Comparison of ENCODE assay signal across 8 cellular contexts in the genomic region with DNA sequence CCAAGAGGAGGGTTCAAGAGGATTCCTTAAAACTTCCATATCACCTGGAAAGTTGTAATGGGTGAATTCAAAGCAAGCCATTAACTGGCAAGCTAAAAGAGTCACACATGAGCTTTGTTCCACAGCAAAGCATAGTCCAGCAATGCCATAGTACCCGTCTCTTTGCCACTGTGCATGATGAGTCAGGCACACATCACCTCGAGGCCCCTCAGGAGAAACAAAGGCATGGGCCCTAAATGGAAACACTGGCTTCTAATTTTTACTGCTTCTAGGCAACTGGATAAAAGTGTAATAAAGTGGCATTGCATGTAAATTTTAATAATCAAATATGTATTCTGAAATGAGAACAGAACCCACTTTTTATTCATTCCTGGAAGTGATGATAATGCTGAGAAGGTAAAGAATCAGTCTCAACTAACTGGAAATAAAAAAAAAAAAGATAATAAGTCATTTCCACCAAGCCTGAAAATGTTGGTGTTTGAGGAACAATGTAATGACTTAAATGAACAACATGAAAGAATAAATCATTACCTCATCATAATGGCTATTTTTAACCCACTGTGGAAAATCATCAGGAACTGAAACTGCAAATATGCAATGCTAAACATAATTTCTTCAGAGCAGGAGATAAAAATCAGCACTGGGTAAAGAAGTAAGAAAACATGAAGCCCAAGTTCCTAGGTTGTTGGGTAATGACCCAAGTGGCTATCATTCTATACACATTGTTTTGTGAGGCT.
DNase-seq lines count a peak whose midpoint lies in the region; ATAC-seq lines count a peak whose summit lies in the region.

No MANE protein-coding gene starts in this region.

- peak; percentile 48 for DNase-seq in activated T-cell treated with anti-CD3 and anti-CD28 coated beads for 24 hours (ENCODE audit: low read depth)
- DNase-seq in activated T-cell treated with anti-CD3 and anti-CD28 coated beads for 4 hours, result no peak
- DNase-seq in NOMO-1 (lab: John Stamatoyannopoulos, UW; ENCODE audit: unreplicated experiment in 2 of 2), result peak; percentile 89 to 100
- DNase-seq in stimulated activated CD8-positive, alpha-beta memory T cell treated with anti-CD3 and anti-CD28 coated beads, Interleukin-15, amount 100 ng/mL, for 48 hours (ENCODE audit: low read depth in 2 of 2), result peak; percentile 15 to 60
- no peak for DNase-seq in left lobe of liver (ENCODE audit: low spot score)
- no peak for DNase-seq in cortex of kidney (lab: John Stamatoyannopoulos, UW)

- peaks cover 6% of the 10 kb centered on the region for H3K9me3 Mint-ChIP-seq in dendritic cell treated with granulocyte-macrophage colony-stimulating factor and Interleukin-4, amounts not matched to agents 40 ng/mL and 50 ng/mL, for 4 days

- H3K4me1 Mint-ChIP-seq in dendritic cell treated with granulocyte-macrophage colony-stimulating factor and Interleukin-4, amounts not matched to agents 40 ng/mL and 50 ng/mL, for 4 days (ENCODE audit: low read depth), result peaks cover 36% of the 10 kb centered on the region

- intact Hi-C loops in dendritic cell treated with granulocyte-macrophage colony-stimulating factor and Interleukin-4, amounts not matched to agents 40 ng/mL and 50 ng/mL, for 4 days (cut with micrococcal nuclease), result no loop called here

- H3K4me3 Mint-ChIP-seq in dendritic cell treated with granulocyte-macrophage colony-stimulating factor and Interleukin-4, amounts not matched to agents 40 ng/mL and 50 ng/mL, for 4 days, result peak overlapping the region; percentile 30

- no peaks in the 10 kb centered on the region for H3K27me3 Mint-ChIP-seq in dendritic cell treated with granulocyte-macrophage colony-stimulating factor and Interleukin-4, amounts not matched to agents 40 ng/mL and 50 ng/mL, for 4 days

- no peaks in the 10 kb centered on the region for H3K36me3 Mint-ChIP-seq in dendritic cell treated with granulocyte-macrophage colony-stimulating factor and Interleukin-4, amounts not matched to agents 40 ng/mL and 50 ng/mL, for 4 days (ENCODE audit: low read depth)

- ATAC-seq in HG02588 (IDR thresholded peaks at IDR 0.05; ENCODE audit: unreplicated experiment) (no peak), left lobe of liver (no peak)

- peak overlapping the region; percentile 80 for H3K27ac Mint-ChIP-seq in dendritic cell treated with granulocyte-macrophage colony-stimulating factor and Interleukin-4, amounts not matched to agents 40 ng/mL and 50 ng/mL, for 4 days

Comparison
In these comparisons a context has a peak if more than half of its experiments do, and no peak if none do; other contexts are left out.
1. DNase-seq: peak in activated T-cell treated with anti-CD3 and anti-CD28 coated beads for 24 hours (single experiment), NOMO-1 (2 of 2) and stimulated activated CD8-positive, alpha-beta memory T cell treated with anti-CD3 and anti-CD28 coated beads, Interleukin-15, amount 100 ng/mL, for 48 hours (2 of 2); none in activated T-cell treated with anti-CD3 and anti-CD28 coated beads for 4 hours (single experiment), left lobe of liver (single experiment) and cortex of kidney (single experiment).